ENCODE assay signal across 14 cellular contexts in genomic region chr3:87076951-87077350, GRCh38.
DNase-seq lines count a peak whose midpoint lies in the region; ATAC-seq and TF ChIP-seq lines count a peak whose summit lies in the region.
"Had no signal": no experiment of that assay in that cellular context is flagged by ENCODE, and none has a peak within 500 bp of the region (broad histone marks: within the 10 kb centered on the region; RNA-seq: fewer than 3 reads in every experiment).

No MANE protein-coding gene starts in this region.

- H3K9me3 ChIP-seq in fibroblast of lung (ENCODE audit: control insufficient read depth, insufficient read depth, low read depth, low read length), result no peaks in the 10 kb centered on the region
- H3K9me3 ChIP-seq: right atrium auricular region had no signal

- no peak overlapping the region for H2AFZ ChIP-seq in fibroblast of lung (ENCODE audit: low read length)

- ATAC-seq in GM21528 (IDR thresholded peaks at IDR 0.05; ENCODE audit: low FRiP score, unreplicated experiment) (no peak), esophagus mucosa (no peak), GM19351 (IDR thresholded peaks at IDR 0.05; ENCODE audit: unreplicated experiment) (no peak)
- ATAC-seq: activated CD8-positive, alpha-beta memory T cell treated with anti-CD3 and anti-CD28 coated beads, Interleukin-2, amount 10 ng/mL, durations not matched to agents 7 days and 5 days had no signal

- no peak for TF ChIP-seq CTCF in fibroblast of lung (conservative IDR thresholded peaks at IDR 0.05 in 1 of 2, IDR thresholded peaks at IDR 0.05 in 1 of 2; ENCODE audit: low read depth in 1 of 2, low read length in 2 of 2)

- H4K20me1 ChIP-seq in fibroblast of lung (ENCODE audit: control insufficient read depth, extremely low read depth, insufficient read depth, low read length), result no peaks in the 10 kb centered on the region

- no peaks in the 10 kb centered on the region for H3K27me3 ChIP-seq in fibroblast of lung (ENCODE audit: control insufficient read depth, insufficient read depth, low read length)
- H3K27me3 ChIP-seq: right atrium auricular region had no signal

- H3K4me2 ChIP-seq in fibroblast of lung (ENCODE audit: extremely low read depth, insufficient read depth, low read length), result no peak overlapping the region

- no peaks in the 10 kb centered on the region for H3K79me2 ChIP-seq in fibroblast of lung (ENCODE audit: control insufficient read depth, insufficient read depth, low read length)

- H3K36me3 ChIP-seq in fibroblast of lung (ENCODE audit: control insufficient read depth, insufficient read depth, low read length), result no peaks in the 10 kb centered on the region
- H3K36me3 ChIP-seq: right atrium auricular region had no signal

- H3K4me1 ChIP-seq in fibroblast of lung (ENCODE audit: control insufficient read depth, extremely low read depth, insufficient read depth, low read length), result no peaks in the 10 kb centered on the region
- H3K4me1 ChIP-seq: right atrium auricular region had no signal

- DNase-seq in EL (peak; percentile 79), NCI-H226 (peak; percentile 69), fibroblast of lung (ENCODE audit: low read depth in 2 of 2) (peak; percentile 81 to 83), renal cortical epithelial cell (ENCODE audit: low read depth) (peak; percentile 36), C1 segment of cervical spinal cord (lab: John Stamatoyannopoulos, UW) (no peak)
- DNase-seq: activated CD8-positive, alpha-beta memory T cell treated with anti-CD3 and anti-CD28 coated beads, Interleukin-2, amount 10 ng/mL, durations not matched to agents 7 days and 5 days; activated naive CD4-positive, alpha-beta T cell treated with anti-CD3 and anti-CD28 coated beads, Interleukin-2, amount 10 ng/mL, durations not matched to agents 7 days and 5 days; MM.1S had no signal

- no peak overlapping the region for H3K4me3 ChIP-seq in fibroblast of lung (replicated peaks in 1 of 4; ENCODE audit: control extremely low read depth in 1 of 4, insufficient read depth in 1 of 4, low read depth in 3 of 4, low read length in 4 of 4)
- H3K4me3 ChIP-seq: coronary artery, right atrium auricular region, SK-N-MC had no signal

- no peak overlapping the region for H3K27ac ChIP-seq in fibroblast of lung (ENCODE audit: insufficient read depth, low read length)
- H3K27ac ChIP-seq: coronary artery, right atrium auricular region, SK-N-MC had no signal

- no peak overlapping the region for H3K9ac ChIP-seq in fibroblast of lung (ENCODE audit: insufficient read depth, low read length)

Comparison
In these comparisons a context has a peak if more than half of its experiments do, and no peak if none do; other contexts are left out.
1. DNase-seq: peak in EL (single experiment), NCI-H226 (single experiment), fibroblast of lung (2 of 2) and renal cortical epithelial cell (single experiment); none in C1 segment of cervical spinal cord (0 of 14).